In genomic region chr19:48350856-48351255, GRCh38 we compare ENCODE assay signal across 18 cellular contexts. TPM values are rescaled to one million over a fixed set of nuclear protein-coding genes. Genes with fewer than 3 reads are reported as not detected.
"Had no signal": no experiment of that assay in that cellular context is flagged by ENCODE, and none has a peak within 500 bp of the region (broad histone marks: within the 10 kb centered on the region; RNA-seq: fewer than 3 reads in every experiment).

No MANE protein-coding gene starts in this region.

- H3K4me1 Mint-ChIP-seq: activated naive CD8-positive, alpha-beta T cell treated with anti-CD3 and anti-CD28 coated beads, Interleukin-2, amount 50 U/mL, for 24 hours had no signal

- H3K27me3 Mint-ChIP-seq: activated CD8-positive, alpha-beta T cell treated with anti-CD3 and anti-CD28 coated beads for 36 hours; activated naive CD4-positive, alpha-beta T cell treated with anti-CD3 and anti-CD28 coated beads, Interleukin-2, amount 10 ng/mL, durations not matched to agents 7 days and 5 days; activated naive CD8-positive, alpha-beta T cell treated with anti-CD3 and anti-CD28 coated beads, Interleukin-2, amount 50 U/mL, for 24 hours; activated T-cell treated with anti-CD3 and anti-CD28 coated beads, Interleukin-2, amount 50 U/mL, for 24 hours; natural killer cell treated with Interleukin-12 subunit alpha and Interleukin-12 subunit beta and Interleukin-15 and Interleukin-18, amount 100 ng/mL, for 72 hours had no signal

- H3K36me3 ChIP-seq: brain microvascular endothelial cell, colonic mucosa, left lung, tibial artery had no signal

- H3K4me3 ChIP-seq: colonic mucosa, gastrocnemius medialis, heart left ventricle, left lung, tibial artery had no signal

- H3K9me3 Mint-ChIP-seq: activated CD8-positive, alpha-beta T cell treated with anti-CD3 and anti-CD28 coated beads for 36 hours; activated naive CD4-positive, alpha-beta T cell treated with anti-CD3 and anti-CD28 coated beads, Interleukin-2, amount 10 ng/mL, durations not matched to agents 7 days and 5 days; activated naive CD8-positive, alpha-beta T cell treated with anti-CD3 and anti-CD28 coated beads, Interleukin-2, amount 50 U/mL, for 24 hours; activated T-cell treated with anti-CD3 and anti-CD28 coated beads, Interleukin-2, amount 50 U/mL, for 24 hours; mesothelial cell of epicardium; natural killer cell treated with Interleukin-12 subunit alpha and Interleukin-12 subunit beta and Interleukin-15 and Interleukin-18, amount 100 ng/mL, for 72 hours had no signal

- H3K36me3 Mint-ChIP-seq: mesothelial cell of epicardium; natural killer cell treated with Interleukin-12 subunit alpha and Interleukin-12 subunit beta and Interleukin-15 and Interleukin-18, amount 100 ng/mL, for 72 hours had no signal

- H3K4me1 ChIP-seq: colonic mucosa, left lung, tibial artery had no signal

- H3K9me3 ChIP-seq: colonic mucosa, gastrocnemius medialis, heart left ventricle, left lung, tibial artery had no signal

- H3K27me3 ChIP-seq: brain microvascular endothelial cell, colonic mucosa, gastrocnemius medialis, heart left ventricle, left lung, tibial artery had no signal

- H3K4me3 Mint-ChIP-seq: activated CD8-positive, alpha-beta T cell treated with anti-CD3 and anti-CD28 coated beads for 36 hours; activated naive CD4-positive, alpha-beta T cell treated with anti-CD3 and anti-CD28 coated beads, Interleukin-2, amount 10 ng/mL, durations not matched to agents 7 days and 5 days; activated naive CD8-positive, alpha-beta T cell treated with anti-CD3 and anti-CD28 coated beads, Interleukin-2, amount 50 U/mL, for 24 hours; activated T-cell treated with anti-CD3 and anti-CD28 coated beads, Interleukin-2, amount 50 U/mL, for 24 hours; mesothelial cell of epicardium; natural killer cell treated with Interleukin-12 subunit alpha and Interleukin-12 subunit beta and Interleukin-15 and Interleukin-18, amount 100 ng/mL, for 72 hours had no signal

- H3K27ac ChIP-seq: brain microvascular endothelial cell, colonic mucosa, gastrocnemius medialis, heart left ventricle, left lung, tibial artery had no signal

- H3K27ac Mint-ChIP-seq: activated CD8-positive, alpha-beta T cell treated with anti-CD3 and anti-CD28 coated beads for 36 hours; activated naive CD8-positive, alpha-beta T cell treated with anti-CD3 and anti-CD28 coated beads, Interleukin-2, amount 50 U/mL, for 24 hours; activated T-cell treated with anti-CD3 and anti-CD28 coated beads, Interleukin-2, amount 50 U/mL, for 24 hours; mesothelial cell of epicardium; natural killer cell treated with Interleukin-12 subunit alpha and Interleukin-12 subunit beta and Interleukin-15 and Interleukin-18, amount 100 ng/mL, for 72 hours had no signal

RNA-seq across cellular contexts. Expression of gene SYNGR4, which starts 13.3 kb away (rescaled TPM):
- total RNA-seq: colonic mucosa; gastrocnemius medialis; heart left ventricle; kidney; left lung; lung microvascular endothelial cell; mesothelial cell of epicardium; occipital lobe; posterior vena cava; subcutaneous adipose tissue; T-helper 2 cell treated with Interferon-gamma antibody and Interleukin-4, amounts not matched to agents 100 ng/mL and 5 ng/mL, for 36 hours had no signal
